In the genomic region with DNA sequence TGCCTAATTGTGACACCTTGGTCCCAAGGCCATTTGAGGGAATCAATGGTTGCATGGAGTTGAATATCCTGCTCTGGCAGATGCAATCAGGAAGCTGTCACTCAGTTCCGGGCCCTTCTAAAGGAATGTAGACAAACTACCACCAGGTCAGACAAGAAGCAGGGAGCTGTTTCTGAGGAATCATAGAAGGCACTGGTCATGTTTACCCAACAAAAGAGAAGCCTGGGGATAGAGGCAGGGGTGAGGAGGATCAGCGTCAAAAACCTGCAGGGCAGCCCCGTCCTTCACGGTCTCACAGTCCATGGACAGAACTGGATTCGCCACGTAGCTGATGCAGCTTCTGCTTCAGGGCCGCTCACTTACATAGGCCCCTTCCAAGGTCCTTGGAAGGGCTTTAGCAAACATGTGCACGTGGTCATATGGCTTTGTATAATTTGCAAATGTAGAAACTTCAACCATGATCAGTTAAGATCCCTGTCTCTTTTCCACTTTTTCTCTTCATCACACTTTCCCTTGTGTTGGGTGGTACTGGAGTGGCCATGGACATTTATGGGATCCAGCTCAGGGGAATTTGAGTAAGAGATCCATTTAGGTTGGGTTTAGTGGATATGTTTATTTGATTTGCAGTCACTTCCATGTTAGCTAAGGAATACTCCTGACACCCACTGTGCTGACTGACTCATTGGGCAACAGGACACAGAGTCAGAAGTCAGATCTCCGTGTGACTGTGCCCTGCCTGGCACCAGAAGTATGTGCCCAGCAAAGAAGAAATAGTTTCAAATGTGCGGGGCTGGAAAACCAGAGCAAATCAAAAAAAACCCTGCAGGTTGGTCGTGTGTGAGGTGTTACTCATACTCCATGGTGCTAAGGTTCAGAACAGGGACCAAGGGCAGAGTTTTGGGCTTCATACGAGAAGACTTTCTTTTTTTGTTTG, we compare ENCODE assay signal across 18 cellular contexts.
DNase-seq lines count a peak whose midpoint lies in the region; ATAC-seq, FAIRE-seq and TF ChIP-seq lines count a peak whose summit lies in the region.
"Had no signal": no experiment of that assay in that cellular context is flagged by ENCODE, and none has a peak within 500 bp of the region (broad histone marks: within the 10 kb centered on the region; RNA-seq: fewer than 3 reads in every experiment).

No MANE protein-coding gene starts in this region.

- no peak for TF ChIP-seq EP300 in K562 (IDR thresholded peaks at IDR 0.05; ENCODE audit: low read length)

- H3K9ac ChIP-seq in K562 (ENCODE audit: insufficient read depth in 1 of 2, low read depth in 2 of 2, low read length in 2 of 2) (no peak overlapping the region), liver (ENCODE audit: low read depth in 1 of 2, low read length in 2 of 2) (peak overlapping the region in 1 of 2 donors; percentile 4)
- H3K9ac ChIP-seq: KMS-11 had no signal

- no peaks in the 10 kb centered on the region for H3K9me1 ChIP-seq in K562 (ENCODE audit: control insufficient read depth, insufficient read depth, low read length)

- no peak overlapping the region for H3K4me3 ChIP-seq in K562
- no peak overlapping the region for H3K4me3 ChIP-seq in liver (ENCODE audit: low read depth in 1 of 3, low read length in 3 of 3)
- H3K4me3 ChIP-seq: Peyer's patch had no signal

- H3K27me3 Mint-ChIP-seq in type B pancreatic cell = peaks cover 23% of the 10 kb centered on the region
- H3K27me3 Mint-ChIP-seq in T-helper 2 cell treated with Interferon-gamma antibody and Interleukin-4, amounts not matched to agents 5 μg/mL and 100 μg/mL, for 36 hours (ENCODE audit: low read depth) = peaks cover 4% of the 10 kb centered on the region

- TF ChIP-seq RAD21 in K562 (CRISPR knock-in tag; conservative IDR thresholded peaks at IDR 0.05 in 1 of 2, IDR thresholded peaks at IDR 0.05 in 1 of 2) (no peak), liver (IDR thresholded peaks at IDR 0.05) (no peak)

- no peak overlapping the region for H3K4me3 Mint-ChIP-seq in type B pancreatic cell
- H3K4me3 Mint-ChIP-seq in T-helper 2 cell treated with Interferon-gamma antibody and Interleukin-4, amounts not matched to agents 5 μg/mL and 100 μg/mL, for 36 hours = no peak overlapping the region
- H3K4me3 Mint-ChIP-seq: CD14-positive monocyte had no signal

- no peak overlapping the region for H2AFZ ChIP-seq in K562 (ENCODE audit: low read depth, low read length)

- intact Hi-C loops in K562 (cut with micrococcal nuclease) = no loop called here

- no peak for ATAC-seq in K562

- DNase-seq in SIG-M5 treated with dmso at 0.1 percent for 504 hours (lab: John Stamatoyannopoulos, UW; ENCODE audit: unreplicated experiment) (peak; percentile 40), SIG-M5 (lab: John Stamatoyannopoulos, UW) (no peak), K562 (ENCODE audit: extremely low read depth in 1 of 4, low spot score in 3 of 4) (no peak), type B pancreatic cell (ENCODE audit: extremely low spot score, unreplicated experiment) (no peak), ecto neural progenitor cell (ENCODE audit: low spot score) (no peak), caudate nucleus (lab: John Stamatoyannopoulos, UW) (no peak)
- DNase-seq in T-helper 2 cell treated with Interferon-gamma antibody and Interleukin-4, amounts not matched to agents 5 μg/mL and 100 μg/mL, for 36 hours (ENCODE audit: low spot score) = no peak
- DNase-seq: DMS79 treated with DMSO at 0.1 percent for 48 hours, GDM1, HCEC 1CT, MM.1S, NCI-H1092 treated with DMSO at 0.1 percent for 48 hours, NCI-H2081 treated with DMSO at 0.1 percent for 48 hours, Peyer's patch had no signal

- 3% methylated on average over 12 of the region's 12 CpGs for WGBS in K562 (ENCODE audit: insufficient coverage, low coverage, missing lambda C conversion rate)
- WGBS in liver = 77% methylated on average over 12 of the region's 12 CpGs

- no peak for TF ChIP-seq POLR2A in K562 (conservative IDR thresholded peaks at IDR 0.05)

- no peaks in the 10 kb centered on the region for H3K36me3 Mint-ChIP-seq in type B pancreatic cell
- H3K36me3 Mint-ChIP-seq in T-helper 2 cell treated with Interferon-gamma antibody and Interleukin-4, amounts not matched to agents 5 μg/mL and 100 μg/mL, for 36 hours (ENCODE audit: low read depth) = no peaks in the 10 kb centered on the region
- H3K36me3 Mint-ChIP-seq: CD14-positive monocyte had no signal

- peaks cover 19% of the 10 kb centered on the region for H3K4me1 Mint-ChIP-seq in type B pancreatic cell (ENCODE audit: unreplicated experiment)
- H3K4me1 Mint-ChIP-seq in T-helper 2 cell treated with Interferon-gamma antibody and Interleukin-4, amounts not matched to agents 5 μg/mL and 100 μg/mL, for 36 hours (ENCODE audit: low read depth) = peaks cover 3% of the 10 kb centered on the region
- H3K4me1 Mint-ChIP-seq: CD14-positive monocyte had no signal

- H3K4me1 ChIP-seq in K562 (replicated peaks in 1 of 2; ENCODE audit: control insufficient read depth in 2 of 2, insufficient read depth in 2 of 2, low read length in 2 of 2) = peaks cover 0 to 4% of the 10 kb centered on the region in 2 experiments; a peak in 2 of 5 replicates
- H3K4me1 ChIP-seq in liver (ENCODE audit: control insufficient read depth in 4 of 4, insufficient read depth in 4 of 4, low read length in 3 of 4) = peaks cover 3 to 39% (median 26%) of the 10 kb centered on the region in 4 donors
- H3K4me1 ChIP-seq: Peyer's patch had no signal

- H3K36me3 ChIP-seq in K562 (ENCODE audit: control insufficient read depth, insufficient read depth, low read length) = no peaks in the 10 kb centered on the region
- no peaks in the 10 kb centered on the region for H3K36me3 ChIP-seq in liver (ENCODE audit: control insufficient read depth in 4 of 4, insufficient read depth in 3 of 4, low read depth in 1 of 4, low read length in 3 of 4)
- H3K36me3 ChIP-seq: Peyer's patch had no signal

- H3K9me3 Mint-ChIP-seq in type B pancreatic cell = peaks cover 5% of the 10 kb centered on the region
- H3K9me3 Mint-ChIP-seq in T-helper 2 cell treated with Interferon-gamma antibody and Interleukin-4, amounts not matched to agents 5 μg/mL and 100 μg/mL, for 36 hours = no peaks in the 10 kb centered on the region

- TF ChIP-seq CTCF in K562 (IDR thresholded peaks at IDR 0.05 in 2 of 3, conservative IDR thresholded peaks at IDR 0.05 in 1 of 3; ENCODE audit: insufficient read depth in 2 of 3, low read depth in 1 of 3, low read length in 3 of 3) = no peak
- TF ChIP-seq CTCF in liver (IDR thresholded peaks at IDR 0.05; ENCODE audit: low read depth, low read length, missing input control) = no peak
- no peak for TF ChIP-seq CTCF in type B pancreatic cell (conservative IDR thresholded peaks at IDR 0.05)

- peaks cover 3% of the 10 kb centered on the region for H4K20me1 ChIP-seq in K562 (replicated peaks; ENCODE audit: control insufficient read depth, insufficient read depth, low read length)

- no peak for FAIRE-seq in K562 (lab: Jason Lieb, UNC)

- in situ Hi-C loops in K562 (cut with MboI) = no loop called here

- BruUV-seq in K562 (replicated peaks; lab: Mats Ljungman, UMichigan) = no TSS peak

- CTCF ChIA-PET in K562 (lab: Yijun Ruan, JAX; ENCODE audit: low intra/inter-chr PET ratio) = no interaction called here

- H3K9me3 ChIP-seq in K562 (replicated peaks; ENCODE audit: control insufficient read depth, insufficient read depth, low read depth, low read length) = no peaks in the 10 kb centered on the region
- H3K9me3 ChIP-seq in liver (ENCODE audit: control insufficient read depth in 4 of 4, low read length in 3 of 4) = no peaks in the 10 kb centered on the region
- H3K9me3 ChIP-seq: Peyer's patch had no signal

- peak overlapping the region; percentile 25 for H3K27ac Mint-ChIP-seq in type B pancreatic cell
- no peak overlapping the region for H3K27ac Mint-ChIP-seq in T-helper 2 cell treated with Interferon-gamma antibody and Interleukin-4, amounts not matched to agents 5 μg/mL and 100 μg/mL, for 36 hours

- POLR2A ChIA-PET in K562 (lab: Yijun Ruan, JAX) = interaction anchor here (0.6 to 0.8 kb wide), 2 partner anchors 25 to 115 kb away, joined by 3 read pairs; no protein-coding TSS in a partner anchor

- H3K27me3 ChIP-seq in K562 (ENCODE audit: control insufficient read depth in 2 of 2, insufficient read depth in 2 of 2, low read length in 2 of 2) = peaks cover 64 to 66% of the 10 kb centered on the region in 2 experiments
- no peaks in the 10 kb centered on the region for H3K27me3 ChIP-seq in liver (ENCODE audit: control insufficient read depth in 4 of 4, insufficient read depth in 4 of 4, low read length in 3 of 4)
- H3K27me3 ChIP-seq: Peyer's patch had no signal

- H3K79me2 ChIP-seq in K562 (ENCODE audit: control insufficient read depth, insufficient read depth, low read length) = no peaks in the 10 kb centered on the region

- no peak overlapping the region for H3K27ac ChIP-seq in K562 (ENCODE audit: extremely low read depth, low read depth, low read length)
- no peak overlapping the region for H3K27ac ChIP-seq in liver (ENCODE audit: low read depth in 1 of 2, low read length in 2 of 2)
- no peak overlapping the region for H3K27ac ChIP-seq in caudate nucleus (ENCODE audit: low read depth, low read length)
- H3K27ac ChIP-seq: 22Rv1, Peyer's patch had no signal

- H3K4me2 ChIP-seq in K562 (ENCODE audit: insufficient read depth, low read length) = no peak overlapping the region

TF ChIP-seq in K562, 482 proteins besides CTCF, POLR2A, EP300 and RAD21 (continues in another document):
- TF ChIP-seq ETV6 (IDR thresholded peaks at IDR 0.05; ENCODE audit: borderline replicate concordance in 1 of 2, low read depth in 2 of 2, low read length in 1 of 2) (no peak), ETV6 (CRISPR knock-in tag; IDR thresholded peaks at IDR 0.05; ENCODE audit: borderline replicate concordance) (no peak)

TF ChIP-seq in liver, 16 proteins besides CTCF, POLR2A, EP300 and RAD21:
- TF ChIP-seq HNF4A (conservative IDR thresholded peaks at IDR 0.05) = peak; percentile 27 to 33
- TF ChIP-seq GABPA (IDR thresholded peaks at IDR 0.05 in 1 of 2, conservative IDR thresholded peaks at IDR 0.05 in 1 of 2) = no peak
